ENCODE assay signal across 24 cellular contexts in genomic region chr3:120028271-120029047, GRCh38.
DNase-seq lines count a peak whose midpoint lies in the region; ATAC-seq and TF ChIP-seq lines count a peak whose summit lies in the region.
"Had no signal": no experiment of that assay in that cellular context is flagged by ENCODE, and none has a peak within 500 bp of the region (broad histone marks: within the 10 kb centered on the region; RNA-seq: fewer than 3 reads in every experiment).

No MANE protein-coding gene starts in this region.

- no peak for TF ChIP-seq CTCF in MCF 10A (IDR thresholded peaks at IDR 0.05; ENCODE audit: unreplicated experiment)
- no peak for TF ChIP-seq CTCF in breast epithelium (IDR thresholded peaks at IDR 0.05)
- TF ChIP-seq CTCF in progenitor cell of endocrine pancreas (IDR thresholded peaks at IDR 0.05; ENCODE audit: unreplicated experiment) = no peak

- H3K27me3 ChIP-seq in breast epithelium = no peaks in the 10 kb centered on the region
- H3K27me3 ChIP-seq: dorsolateral prefrontal cortex, neutrophil, tibial artery had no signal

- no peaks in the 10 kb centered on the region for H3K4me1 ChIP-seq in breast epithelium

- intact Hi-C loops in MCF 10A (cut with micrococcal nuclease) (no loop called here), breast epithelium (cut with DNase I; ENCODE audit: low total_unique reads) (no loop called here)

- H3K9me3 ChIP-seq in breast epithelium = no peaks in the 10 kb centered on the region
- H3K9me3 ChIP-seq: neutrophil, tibial artery had no signal

- DNase-seq in MCF 10A (ENCODE audit: unreplicated experiment) (no peak), breast epithelium (ENCODE audit: low spot score in 2 of 2) (no peak), iPS-NIHi7 (ENCODE audit: extremely low spot score) (peak; percentile 18), progenitor cell of endocrine pancreas (ENCODE audit: low spot score, unreplicated experiment) (no peak), NCI-H1105 treated with DMSO at 0.1 percent for 48 hours (lab: John Stamatoyannopoulos, UW) (no peak)
- DNase-seq in activated naive CD8-positive, alpha-beta T cell treated with anti-CD3 and anti-CD28 coated beads, Interleukin-2, amount 50 U/mL, for 24 hours = no peak
- DNase-seq in effector memory CD8-positive, alpha-beta T cell = no peak
- DNase-seq in activated CD4-positive, CD25-positive, alpha-beta regulatory T cell treated with anti-CD3 and anti-CD28 coated beads, Interleukin-2, amount 50 U/mL, for 72 hours = no peak
- DNase-seq: activated CD4-positive, alpha-beta T cell treated with anti-CD3 and anti-CD28 coated beads, Interleukin-2, amount 50 U/mL, for 1 hour; AML-193; CD4-positive, alpha-beta memory T cell; cerebellar nuclear complex; dorsolateral prefrontal cortex; GOT3; IMR-90; mammary epithelial cell; NCI-H1092; NCI-H1930; NCI-H526 treated with DMSO at 0.1 percent for 48 hours; SW 1271; T-helper 9 cell; tibial artery had no signal

- CTCF ChIA-PET in MCF 10A (lab: Yijun Ruan, JAX) = no interaction called here

- H3K4me3 Mint-ChIP-seq in MCF 10A (ENCODE audit: unreplicated experiment) (no peak overlapping the region), progenitor cell of endocrine pancreas (ENCODE audit: low read depth) (no peak overlapping the region)
- no peak overlapping the region for H3K4me3 Mint-ChIP-seq in activated naive CD8-positive, alpha-beta T cell treated with anti-CD3 and anti-CD28 coated beads, Interleukin-2, amount 50 U/mL, for 24 hours
- H3K4me3 Mint-ChIP-seq in effector memory CD8-positive, alpha-beta T cell = no peak overlapping the region

- no peak for ATAC-seq in activated naive CD8-positive, alpha-beta T cell treated with anti-CD3 and anti-CD28 coated beads, Interleukin-2, amount 50 U/mL, for 24 hours
- no peak for ATAC-seq in effector memory CD8-positive, alpha-beta T cell (replicated peaks)

- no peak overlapping the region for H3K27ac ChIP-seq in breast epithelium
- H3K27ac ChIP-seq: neutrophil, tibial artery, VCaP had no signal

- no peaks in the 10 kb centered on the region for H3K36me3 ChIP-seq in breast epithelium
- H3K36me3 ChIP-seq: neutrophil, tibial artery had no signal

- POLR2A ChIA-PET in MCF 10A (lab: Yijun Ruan, JAX) = interaction anchor here (0.6 to 1.7 kb wide), 2 partner anchors 9 to 10 kb away, joined by 3 to 6 read pairs; no protein-coding TSS in a partner anchor

- H3K27ac Mint-ChIP-seq in MCF 10A (ENCODE audit: low read depth, unreplicated experiment) = peak overlapping the region; percentile 74
- H3K27ac Mint-ChIP-seq in activated naive CD8-positive, alpha-beta T cell treated with anti-CD3 and anti-CD28 coated beads, Interleukin-2, amount 50 U/mL, for 24 hours = peak overlapping the region; percentile 23
- peak overlapping the region; percentile 4 for H3K27ac Mint-ChIP-seq in progenitor cell of endocrine pancreas
- H3K27ac Mint-ChIP-seq in effector memory CD8-positive, alpha-beta T cell = no peak overlapping the region

- peaks cover 1% of the 10 kb centered on the region for H3K9me3 Mint-ChIP-seq in MCF 10A (ENCODE audit: unreplicated experiment)
- H3K9me3 Mint-ChIP-seq in activated naive CD8-positive, alpha-beta T cell treated with anti-CD3 and anti-CD28 coated beads, Interleukin-2, amount 50 U/mL, for 24 hours = peaks cover 2% of the 10 kb centered on the region
- no peaks in the 10 kb centered on the region for H3K9me3 Mint-ChIP-seq in progenitor cell of endocrine pancreas (ENCODE audit: low read depth)
- H3K9me3 Mint-ChIP-seq in effector memory CD8-positive, alpha-beta T cell = peaks cover 0 to 1% of the 10 kb centered on the region in 2 donors

- no TSS peak for BruUV-seq in MCF 10A (replicated peaks; lab: Mats Ljungman, UMichigan)

- H3K4me1 Mint-ChIP-seq in MCF 10A (ENCODE audit: insufficient read depth, unreplicated experiment) (peaks cover 33% of the 10 kb centered on the region), progenitor cell of endocrine pancreas (ENCODE audit: low read depth) (peaks cover 15% of the 10 kb centered on the region)
- H3K4me1 Mint-ChIP-seq in activated naive CD8-positive, alpha-beta T cell treated with anti-CD3 and anti-CD28 coated beads, Interleukin-2, amount 50 U/mL, for 24 hours = peaks cover 47% of the 10 kb centered on the region
- H3K4me1 Mint-ChIP-seq in effector memory CD8-positive, alpha-beta T cell (ENCODE audit: low read depth in 2 of 2) = peaks cover 30 to 70% of the 10 kb centered on the region in 2 donors

- H3K36me3 Mint-ChIP-seq in MCF 10A (ENCODE audit: insufficient read depth, unreplicated experiment) (peaks cover 10% of the 10 kb centered on the region), progenitor cell of endocrine pancreas (ENCODE audit: insufficient read depth) (peaks cover 5% of the 10 kb centered on the region)
- peaks cover 4% of the 10 kb centered on the region for H3K36me3 Mint-ChIP-seq in activated naive CD8-positive, alpha-beta T cell treated with anti-CD3 and anti-CD28 coated beads, Interleukin-2, amount 50 U/mL, for 24 hours (ENCODE audit: low read depth)
- peaks cover 3% of the 10 kb centered on the region for H3K36me3 Mint-ChIP-seq in effector memory CD8-positive, alpha-beta T cell (ENCODE audit: insufficient read depth)

- no peak for TF ChIP-seq POLR2A in breast epithelium (IDR thresholded peaks at IDR 0.05)

- H3K27me3 Mint-ChIP-seq in MCF 10A (ENCODE audit: insufficient read depth, unreplicated experiment) = no peaks in the 10 kb centered on the region
- no peaks in the 10 kb centered on the region for H3K27me3 Mint-ChIP-seq in activated naive CD8-positive, alpha-beta T cell treated with anti-CD3 and anti-CD28 coated beads, Interleukin-2, amount 50 U/mL, for 24 hours
- no peaks in the 10 kb centered on the region for H3K27me3 Mint-ChIP-seq in progenitor cell of endocrine pancreas
- H3K27me3 Mint-ChIP-seq in effector memory CD8-positive, alpha-beta T cell = no peaks in the 10 kb centered on the region
- H3K27me3 Mint-ChIP-seq: CD4-positive, alpha-beta memory T cell had no signal

- H3K4me3 ChIP-seq in breast epithelium = no peak overlapping the region
- H3K4me3 ChIP-seq: dorsolateral prefrontal cortex, tibial artery had no signal

Comparison
In these comparisons a context has a peak if more than half of its experiments do, and no peak if none do; other contexts are left out.
1. H3K27ac Mint-ChIP-seq: peak in MCF 10A (single experiment), activated naive CD8-positive, alpha-beta T cell treated with anti-CD3 and anti-CD28 coated beads, Interleukin-2, amount 50 U/mL, for 24 hours (single experiment) and progenitor cell of endocrine pancreas (single experiment); none in effector memory CD8-positive, alpha-beta T cell (0 of 2).